In genomic region chr5:31771500-31771899, GRCh38 we compare ENCODE assay signal across 21 cellular contexts.
A peak's percentile ranks its signal among the peaks of the same experiment; 100 is the strongest.
DNase-seq lines count a peak whose midpoint lies in the region; ATAC-seq lines count a peak whose summit lies in the region.
"Had no signal": no experiment of that assay in that cellular context is flagged by ENCODE, and none has a peak within 500 bp of the region (broad histone marks: within the 10 kb centered on the region; RNA-seq: fewer than 3 reads in every experiment).

No MANE protein-coding gene starts in this region.

- H3K4me3 Mint-ChIP-seq in CD4-positive, CD25-positive, alpha-beta regulatory T cell = peak overlapping the region in 1 of 4 donors; percentile 0
- H3K4me3 Mint-ChIP-seq: dendritic cell treated with granulocyte-macrophage colony-stimulating factor and Interleukin-4, amounts not matched to agents 40 ng/mL and 50 ng/mL, for 4 days; naive B cell had no signal

- H3K27ac Mint-ChIP-seq in CD4-positive, CD25-positive, alpha-beta regulatory T cell = peak overlapping the region in 2 of 3 donors; percentile 63 to 74
- H3K27ac Mint-ChIP-seq: dendritic cell treated with granulocyte-macrophage colony-stimulating factor and Interleukin-4, amounts not matched to agents 40 ng/mL and 50 ng/mL, for 4 days; naive B cell had no signal

- no peak for ATAC-seq in CD4-positive, CD25-positive, alpha-beta regulatory T cell (ENCODE audit: low read depth in 2 of 2)
- ATAC-seq in GM19438 (IDR thresholded peaks at IDR 0.05; ENCODE audit: low read depth, unreplicated experiment) = peak; percentile 29
- peak; percentile 4 for ATAC-seq in HG02938 (IDR thresholded peaks at IDR 0.05; ENCODE audit: unreplicated experiment)
- ATAC-seq in HG03558 (IDR thresholded peaks at IDR 0.05; ENCODE audit: extremely low read depth, unreplicated experiment) = peak; percentile 9
- ATAC-seq: A549 had no signal

- H3K9me3 Mint-ChIP-seq in CD4-positive, CD25-positive, alpha-beta regulatory T cell = peaks cover 0 to 1% (median 0%) of the 10 kb centered on the region in 7 donors

- peaks cover 9 to 26% (median 16%) of the 10 kb centered on the region in 4 donors for H3K4me1 Mint-ChIP-seq in CD4-positive, CD25-positive, alpha-beta regulatory T cell

- H3K27me3 Mint-ChIP-seq in CD4-positive, CD25-positive, alpha-beta regulatory T cell = peaks cover 5% of the 10 kb centered on the region
- H3K27me3 Mint-ChIP-seq: dendritic cell treated with granulocyte-macrophage colony-stimulating factor and Interleukin-4, amounts not matched to agents 40 ng/mL and 50 ng/mL, for 4 days; naive B cell had no signal

- no peaks in the 10 kb centered on the region for H3K9me3 ChIP-seq in CD4-positive, CD25-positive, alpha-beta regulatory T cell (ENCODE audit: control insufficient read depth in 2 of 2, low read length in 2 of 2)
- H3K9me3 ChIP-seq: sigmoid colon, SJSA1, tibial nerve had no signal

- no peak overlapping the region for H3K4me3 ChIP-seq in CD4-positive, CD25-positive, alpha-beta regulatory T cell (ENCODE audit: low read depth, low read length)
- H3K4me3 ChIP-seq: A549, sigmoid colon, SJSA1, tibial nerve had no signal

- H3K4me1 ChIP-seq in CD4-positive, CD25-positive, alpha-beta regulatory T cell (ENCODE audit: control insufficient read depth, insufficient read depth, low read length, poor library complexity, severe bottlenecking) = peaks cover 8% of the 10 kb centered on the region
- H3K4me1 ChIP-seq: A549, sigmoid colon, SJSA1 had no signal

- no peaks in the 10 kb centered on the region for H3K36me3 Mint-ChIP-seq in CD4-positive, CD25-positive, alpha-beta regulatory T cell
- H3K36me3 Mint-ChIP-seq: naive B cell had no signal

- no peaks in the 10 kb centered on the region for H3K36me3 ChIP-seq in CD4-positive, CD25-positive, alpha-beta regulatory T cell (ENCODE audit: control insufficient read depth, insufficient read depth, low read length)
- H3K36me3 ChIP-seq: sigmoid colon, SJSA1, tibial nerve had no signal

- no peak for DNase-seq in CD4-positive, CD25-positive, alpha-beta regulatory T cell
- DNase-seq in stimulated activated CD4-positive, alpha-beta T cell treated with anti-CD3 and anti-CD28 coated beads, Interleukin-1b, Interleukin-23, amount 100 ng/mL, for 48 hours = no peak
- no peak for DNase-seq in T-helper 2 cell
- no peak for DNase-seq in GOT3 (lab: John Stamatoyannopoulos, UW)
- DNase-seq in T1000 (lab: John Stamatoyannopoulos, UW) = no peak
- DNase-seq: activated CD4-positive, CD25-positive, alpha-beta regulatory T cell; activated T-cell treated with anti-CD3 and anti-CD28 coated beads, Interleukin-2, amount 50 U/mL, for 1 hour; amniotic stem cell; foreskin fibroblast; H7; naive B cell; NCI-H1436 treated with DMSO at 0.1 percent for 48 hours; NCI-H526 treated with DMSO at 0.1 percent for 48 hours; sigmoid colon had no signal

- H3K27ac ChIP-seq in CD4-positive, CD25-positive, alpha-beta regulatory T cell (ENCODE audit: insufficient read depth, low read length, poor library complexity, severe bottlenecking) = no peak overlapping the region
- H3K27ac ChIP-seq: A549, sigmoid colon, SJSA1, tibial nerve had no signal

- H3K27me3 ChIP-seq in CD4-positive, CD25-positive, alpha-beta regulatory T cell (ENCODE audit: control insufficient read depth, insufficient read depth, low read length) = no peaks in the 10 kb centered on the region
- H3K27me3 ChIP-seq: sigmoid colon, SJSA1, tibial nerve had no signal

Comparison
In these comparisons a context has a peak if more than half of its experiments do, and no peak if none do; other contexts are left out.
1. ATAC-seq: peak in GM19438 (single experiment), HG02938 (single experiment) and HG03558 (single experiment); none in CD4-positive, CD25-positive, alpha-beta regulatory T cell (0 of 2).